Comparison of ENCODE assay signal across 8 cellular contexts in the genomic region with DNA sequence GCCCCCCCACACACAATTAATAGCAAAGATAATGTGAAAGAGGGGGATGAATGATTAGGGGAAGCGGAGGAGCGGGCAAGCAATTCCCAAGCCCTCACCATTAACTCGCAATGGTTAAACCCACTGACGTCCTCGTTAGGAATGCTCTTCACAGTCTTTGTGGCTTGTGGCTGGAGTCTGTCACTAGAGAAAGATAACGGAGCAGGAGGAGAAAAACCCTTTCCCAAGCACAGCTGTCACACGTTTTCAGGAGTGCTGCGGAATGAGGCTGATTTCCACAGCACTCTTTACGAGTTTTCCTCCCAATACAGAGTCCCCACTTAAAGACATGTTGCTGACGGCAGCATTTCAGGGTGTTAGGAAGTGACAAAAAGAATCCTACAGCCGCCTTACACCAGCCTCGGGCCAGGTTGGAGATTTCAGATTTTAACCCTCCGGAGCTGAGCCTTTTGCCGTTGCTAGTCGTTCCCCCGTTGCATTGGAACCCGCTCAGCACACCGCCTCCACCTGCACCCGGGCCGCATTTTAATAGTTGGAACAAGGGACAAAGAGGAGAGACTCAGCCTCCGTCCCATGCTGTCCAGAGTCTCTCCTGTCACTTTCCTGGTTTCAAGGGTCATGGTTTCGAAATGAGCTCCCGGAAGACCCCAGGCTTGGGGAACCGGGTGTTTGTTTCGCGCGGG.
DNase-seq lines count a peak whose midpoint lies in the region; ATAC-seq lines count a peak whose summit lies in the region.

No MANE protein-coding gene starts in this region.

- no peaks in the 10 kb centered on the region for H3K4me1 ChIP-seq in iPS DF 6.9 (ENCODE audit: control insufficient read depth, insufficient read depth, low read length)
- H3K4me1 ChIP-seq in skeletal muscle satellite cell (ENCODE audit: control insufficient read depth, insufficient read depth, low read length), result peaks cover 6% of the 10 kb centered on the region

- DNase-seq in stimulated activated CD4-positive, alpha-beta T cell treated with anti-CD3 and anti-CD28 coated beads, Interleukin-15, amount 100 ng/mL, for 24 hours, result peak; percentile 1
- DNase-seq in stimulated activated CD4-positive, alpha-beta T cell treated with anti-CD3 and anti-CD28 coated beads, Interleukin-1b, Interleukin-23, amount 100 ng/mL, for 48 hours, result no peak
- DNase-seq in activated T-cell treated with anti-CD3 and anti-CD28 coated beads, Interleukin-2, amount 50 U/mL, for 72 hours, result no peak
- DNase-seq in iPS DF 6.9 (ENCODE audit: low read depth, low spot score) (no peak), HuH-7 (ENCODE audit: low spot score) (no peak), inferior parietal cortex (ENCODE audit: extremely low spot score) (no peak), NCI-H446 treated with DMSO at 0.1 percent for 48 hours (lab: John Stamatoyannopoulos, UW) (no peak)

- H3K9me3 Mint-ChIP-seq in activated T-cell treated with anti-CD3 and anti-CD28 coated beads, Interleukin-2, amount 50 U/mL, for 72 hours, result no peaks in the 10 kb centered on the region

- peak overlapping the region; percentile 49 to 66 for H3K4me3 Mint-ChIP-seq in activated T-cell treated with anti-CD3 and anti-CD28 coated beads, Interleukin-2, amount 50 U/mL, for 72 hours

- H3K9me3 ChIP-seq in iPS DF 6.9 (ENCODE audit: control insufficient read depth, insufficient read depth, low read length) (no peaks in the 10 kb centered on the region), skeletal muscle satellite cell (replicated peaks; ENCODE audit: low read length) (no peaks in the 10 kb centered on the region)

- no CpG with 5 or more reads among the region's 27 CpGs for WGBS in iPS DF 6.9 (ENCODE audit: insufficient coverage, insufficient read length)

- no peaks in the 10 kb centered on the region for H3K27me3 ChIP-seq in iPS DF 6.9 (ENCODE audit: control insufficient read depth, insufficient read depth, low read length)
- peaks cover 29% of the 10 kb centered on the region for H3K27me3 ChIP-seq in skeletal muscle satellite cell (ENCODE audit: control insufficient read depth, insufficient read depth, low read length)

- no peak overlapping the region for H3K27ac Mint-ChIP-seq in activated T-cell treated with anti-CD3 and anti-CD28 coated beads, Interleukin-2, amount 50 U/mL, for 72 hours

- peaks cover 5% of the 10 kb centered on the region for H3K4me1 Mint-ChIP-seq in activated T-cell treated with anti-CD3 and anti-CD28 coated beads, Interleukin-2, amount 50 U/mL, for 72 hours (ENCODE audit: low read depth)

- H3K4me3 ChIP-seq in iPS DF 6.9 (ENCODE audit: low read length) (peak overlapping the region; percentile 77; the same call in 1 of the 2 replicates), skeletal muscle satellite cell (ENCODE audit: low read length) (peak overlapping the region; percentile 64)

- H3K36me3 ChIP-seq in iPS DF 6.9 (ENCODE audit: control insufficient read depth, insufficient read depth, low read length) (peaks cover 2% of the 10 kb centered on the region; the same call in 1 of the 2 replicates), skeletal muscle satellite cell (ENCODE audit: insufficient read depth, low read length) (no peaks in the 10 kb centered on the region)

- no peak for ATAC-seq in activated T-cell treated with anti-CD3 and anti-CD28 coated beads, Interleukin-2, amount 50 U/mL, for 72 hours (replicated peaks in 1 of 2)

- H3K27me3 Mint-ChIP-seq in activated T-cell treated with anti-CD3 and anti-CD28 coated beads, Interleukin-2, amount 50 U/mL, for 72 hours (ENCODE audit: low read depth), result peaks cover 72% of the 10 kb centered on the region

- H3K4me2 ChIP-seq in skeletal muscle satellite cell (ENCODE audit: low read length), result peak overlapping the region; percentile 79

- peak overlapping the region; percentile 54 for H3K27ac ChIP-seq in iPS DF 6.9 (ENCODE audit: low read length)

- H3K9ac ChIP-seq in skeletal muscle satellite cell (ENCODE audit: low read depth, low read length), result peak overlapping the region; percentile 48

- H3K36me3 Mint-ChIP-seq in activated T-cell treated with anti-CD3 and anti-CD28 coated beads, Interleukin-2, amount 50 U/mL, for 72 hours (ENCODE audit: insufficient read depth in 2 of 2), result no peaks in the 10 kb centered on the region
